8 cellular contexts compared by ENCODE assay signal in the genomic region with DNA sequence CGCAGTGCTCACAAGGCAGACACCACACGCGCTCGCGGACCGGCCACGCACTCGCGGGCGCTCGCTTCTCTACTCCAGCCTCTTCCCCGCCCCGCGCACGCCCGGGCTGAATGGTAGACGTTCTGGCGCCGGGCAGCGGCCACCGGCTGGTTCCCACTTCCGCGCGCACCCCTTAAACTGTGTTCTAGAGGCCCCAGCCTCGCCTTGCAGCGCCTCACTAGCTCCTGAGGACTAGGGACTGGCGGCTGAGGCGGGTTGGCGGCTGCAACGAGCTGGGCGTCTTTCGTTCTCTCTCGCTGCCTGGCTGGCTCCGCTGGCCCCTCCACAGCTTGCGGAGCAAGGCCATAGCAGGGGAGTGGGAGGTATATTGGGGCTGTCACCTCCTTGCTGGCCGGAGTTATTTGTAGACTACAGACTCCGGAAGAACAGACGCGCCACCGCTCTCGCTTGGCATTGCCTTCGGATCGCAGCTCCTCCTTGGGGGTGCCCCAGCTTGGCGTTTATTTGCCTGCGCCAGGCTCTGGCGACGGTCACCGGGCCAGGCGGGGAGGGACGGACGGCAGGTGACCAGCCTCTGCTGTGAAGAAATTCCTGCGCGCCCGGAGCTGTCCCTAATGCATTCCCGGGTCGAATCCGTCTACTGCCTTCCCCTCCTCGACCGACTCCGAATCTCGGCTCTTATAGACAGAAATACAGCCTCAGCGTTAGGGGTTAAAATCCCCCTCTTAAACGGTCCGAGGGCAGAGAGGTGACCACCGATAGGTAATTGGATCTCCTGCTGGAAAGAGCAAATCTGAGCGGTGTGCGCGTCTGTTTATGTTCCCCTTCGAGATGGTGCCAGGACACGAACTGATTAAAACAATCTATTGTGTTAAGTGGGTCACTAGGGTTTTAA. TPM values are rescaled to one million over a fixed set of nuclear protein-coding genes. Genes with fewer than 3 reads are reported as not detected.
DNase-seq lines count a peak whose midpoint lies in the region; ATAC-seq and TF ChIP-seq lines count a peak whose summit lies in the region.

No MANE protein-coding gene starts in this region.

- no peak overlapping the region for H3K27ac ChIP-seq in foreskin keratinocyte

- H3K36me3 Mint-ChIP-seq in T-helper 17 cell (ENCODE audit: low read depth) (peaks cover 4% of the 10 kb centered on the region), Calu3 (ENCODE audit: insufficient read depth, unreplicated experiment) (no peaks in the 10 kb centered on the region)

- peaks cover 95% of the 10 kb centered on the region for H3K27me3 ChIP-seq in foreskin keratinocyte

- TF ChIP-seq CTCF in foreskin keratinocyte (conservative IDR thresholded peaks at IDR 0.05), result no peak
- TF ChIP-seq CTCF in Calu3 (IDR thresholded peaks at IDR 0.05; ENCODE audit: unreplicated experiment), result no peak

- H3K4me1 ChIP-seq in foreskin keratinocyte, result no peaks in the 10 kb centered on the region

- H3K4me1 Mint-ChIP-seq in T-helper 17 cell, result peaks cover 14% of the 10 kb centered on the region
- H3K4me1 Mint-ChIP-seq in Calu3 (ENCODE audit: low read depth, unreplicated experiment), result no peaks in the 10 kb centered on the region

- no peaks in the 10 kb centered on the region for H3K9me3 ChIP-seq in T-helper 17 cell (ENCODE audit: control insufficient read depth, low read length, poor library complexity, severe bottlenecking)

- H3K4me3 Mint-ChIP-seq in T-helper 17 cell (peak overlapping the region; percentile 70), Calu3 (ENCODE audit: low read depth, unreplicated experiment) (no peak overlapping the region)

- H3K27ac Mint-ChIP-seq in T-helper 17 cell (no peak overlapping the region), Calu3 (ENCODE audit: unreplicated experiment) (no peak overlapping the region)

- CTCF ChIA-PET in Calu3 (lab: Charles Lee), result no interaction called here

- ATAC-seq in T-helper 17 cell (no peak), foreskin keratinocyte (peak; percentile 51)

- intact Hi-C loops in Calu3 (cut with micrococcal nuclease; ENCODE audit: unreplicated experiment), result no loop called here

- peak; percentile 25 for DNase-seq in GM03348 (ENCODE audit: low spot score)
- DNase-seq in T-helper 17 cell, result no peak
- DNase-seq in foreskin keratinocyte, result no peak
- peak; percentile 4 for DNase-seq in putamen (ENCODE audit: low spot score)
- DNase-seq in effector CD4-positive, alpha-beta T cell, result no peak
- DNase-seq in Calu3, result no peak
- no peak for DNase-seq in SKM-1 (lab: John Stamatoyannopoulos, UW; ENCODE audit: unreplicated experiment)
- no peak for DNase-seq in GM19240 (ENCODE audit: insufficient read length, low spot score)

- H3K27me3 Mint-ChIP-seq in T-helper 17 cell, result peaks cover 64% of the 10 kb centered on the region
- no peaks in the 10 kb centered on the region for H3K27me3 Mint-ChIP-seq in Calu3 (ENCODE audit: unreplicated experiment)

- BruUV-seq in Calu3 (replicated peaks; lab: Mats Ljungman, UMichigan), result no TSS peak

- H3K9me3 Mint-ChIP-seq in Calu3 (ENCODE audit: low read depth, unreplicated experiment), result no peaks in the 10 kb centered on the region

RNA-seq across cellular contexts. Expression of gene GREM1, which starts 1.3 kb away (rescaled TPM):
- not detected for total RNA-seq in T-helper 17 cell
- 0.04 and 0.10 TPM in 2 replicates for total RNA-seq in foreskin keratinocyte
- polyA plus RNA-seq in foreskin keratinocyte, result 0.04 and 0.07 TPM in 2 replicates
- not detected in 2 replicates for total RNA-seq in Calu3 (2022)

Comparison
In these comparisons a context has a peak if more than half of its experiments do, and no peak if none do; other contexts are left out.
1. DNase-seq: peak in GM03348 (single experiment) and putamen (single experiment); none in T-helper 17 cell (0 of 3), foreskin keratinocyte (0 of 2), effector CD4-positive, alpha-beta T cell (single experiment), Calu3 (single experiment), SKM-1 (single experiment) and GM19240 (single experiment).